8 cellular contexts compared by ENCODE assay signal in the genomic region with DNA sequence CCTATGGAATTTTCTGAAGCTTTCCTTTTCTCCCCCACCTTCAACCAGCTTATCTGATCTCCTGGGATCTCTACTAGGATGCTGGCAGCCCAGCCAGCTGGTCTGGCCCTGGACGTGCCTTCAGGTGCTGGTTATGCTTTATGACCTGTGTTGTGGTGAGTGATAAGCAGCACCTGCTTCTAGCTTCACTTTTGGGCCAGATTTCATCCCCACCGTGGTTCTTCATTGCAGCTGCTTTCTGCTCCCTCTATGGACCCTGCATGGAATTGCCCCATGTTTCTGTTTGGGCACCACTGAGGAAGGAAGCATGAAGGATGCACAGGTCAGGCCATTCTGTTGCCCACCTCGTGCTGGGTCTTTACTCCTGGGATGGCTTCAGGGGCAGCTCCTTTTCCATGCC.
DNase-seq lines count a peak whose midpoint lies in the region; ATAC-seq, FAIRE-seq and TF ChIP-seq lines count a peak whose summit lies in the region.
"Not testable (repeated sequence)": the region's sequence is repeated elsewhere in the genome, so short reads cannot be mapped to it uniquely, and the experiment has no call there.

No MANE protein-coding gene starts in this region.

- peak; percentile 59 for TF ChIP-seq CTCF in AG04450 (IDR thresholded peaks at IDR 0.05; ENCODE audit: low read depth, low read length)
- TF ChIP-seq CTCF in GM06990 (IDR thresholded peaks at IDR 0.05; ENCODE audit: insufficient read depth, low read length, poor library complexity, severe bottlenecking): peak; percentile 42
- TF ChIP-seq CTCF in WERI-Rb-1 (IDR thresholded peaks at IDR 0.05; ENCODE audit: low read depth, low read length): peak; percentile 38; the same call in 1 of the 2 replicates
- TF ChIP-seq CTCF in osteoblast (IDR thresholded peaks at IDR 0.05; ENCODE audit: extremely low read depth, low read depth, low read length): peak; percentile 37

- H3K36me3 ChIP-seq in GM06990 (ENCODE audit: control insufficient read depth, insufficient read depth, low read length); WERI-Rb-1; osteoblast (ENCODE audit: insufficient read depth, low read length): not testable (repeated sequence)

- H3K4me3 ChIP-seq in AG04450 (ENCODE audit: low read depth, low read length); GM06990 (replicated peaks; ENCODE audit: low read depth, low read length); WERI-Rb-1 (ENCODE audit: low read depth, low read length); osteoblast (ENCODE audit: insufficient read depth, low read length): not testable (repeated sequence)

- H4K20me1 ChIP-seq in osteoblast (ENCODE audit: insufficient read depth, low read length): not testable (repeated sequence)

- H3K4me2 ChIP-seq in osteoblast (ENCODE audit: insufficient read depth, low read length): not testable (repeated sequence)

- not testable (repeated sequence) for DNase-seq in AG04450 (ENCODE audit: low read depth, low spot score); GM06990 (ENCODE audit: extremely low read depth, insufficient read length); WERI-Rb-1; left ventricle myocardium superior
- DNase-seq in HTR-8/SVneo (ENCODE audit: insufficient read length, low spot score): peak; percentile 15
- DNase-seq in NCI-H2196 (lab: John Stamatoyannopoulos, UW; ENCODE audit: unreplicated experiment): peak; percentile 11
- peak; percentile 40 for DNase-seq in dermis blood vessel endothelial cell
- peak; percentile 85 for DNase-seq in osteoblast (ENCODE audit: insufficient read length, low spot score, missing footprints)

- POLR2A ChIA-PET in AG04450 (lab: Yijun Ruan, JAX): not testable (repeated sequence)

- not testable (repeated sequence) for H3K27me3 ChIP-seq in AG04450 (ENCODE audit: control insufficient read depth, insufficient read depth, low read length); GM06990 (replicated peaks; ENCODE audit: control insufficient read depth, insufficient read depth, low read length); WERI-Rb-1 (ENCODE audit: insufficient read depth, low read depth, severe bottlenecking); osteoblast (ENCODE audit: insufficient read depth, low read length)

- not testable (repeated sequence) for H2AFZ ChIP-seq in osteoblast (ENCODE audit: low read length)

- not testable (repeated sequence) for H3K9me3 ChIP-seq in AG04450 (ENCODE audit: control insufficient read depth, insufficient read depth, low read length); WERI-Rb-1 (ENCODE audit: severe bottlenecking); osteoblast (ENCODE audit: low read depth, low read length)

- intact Hi-C loops in left ventricle myocardium superior (cut with micrococcal nuclease): not testable (repeated sequence)

- CTCF ChIA-PET in AG04450 (lab: Charles Lee): interaction anchor here (0.6 to 1.9 kb wide), 10 partner anchors 9 to 1915 kb away, joined by 3 to 7 read pairs (median 4); no protein-coding TSS in a partner anchor

- H3K27ac ChIP-seq in AG04450 (ENCODE audit: low read depth, low read length); WERI-Rb-1; osteoblast (ENCODE audit: low read depth, low read length): not testable (repeated sequence)

- FAIRE-seq in HTR-8/SVneo (lab: Jason Lieb, UNC): not testable (repeated sequence)

- H3K4me1 ChIP-seq in osteoblast (ENCODE audit: insufficient read depth, low read length): not testable (repeated sequence)

- ATAC-seq in left ventricle myocardium superior: peak; percentile 25

- H3K79me2 ChIP-seq in osteoblast (ENCODE audit: insufficient read depth, low read length): not testable (repeated sequence)
